8 cellular contexts compared by ENCODE assay signal in the genomic region with DNA sequence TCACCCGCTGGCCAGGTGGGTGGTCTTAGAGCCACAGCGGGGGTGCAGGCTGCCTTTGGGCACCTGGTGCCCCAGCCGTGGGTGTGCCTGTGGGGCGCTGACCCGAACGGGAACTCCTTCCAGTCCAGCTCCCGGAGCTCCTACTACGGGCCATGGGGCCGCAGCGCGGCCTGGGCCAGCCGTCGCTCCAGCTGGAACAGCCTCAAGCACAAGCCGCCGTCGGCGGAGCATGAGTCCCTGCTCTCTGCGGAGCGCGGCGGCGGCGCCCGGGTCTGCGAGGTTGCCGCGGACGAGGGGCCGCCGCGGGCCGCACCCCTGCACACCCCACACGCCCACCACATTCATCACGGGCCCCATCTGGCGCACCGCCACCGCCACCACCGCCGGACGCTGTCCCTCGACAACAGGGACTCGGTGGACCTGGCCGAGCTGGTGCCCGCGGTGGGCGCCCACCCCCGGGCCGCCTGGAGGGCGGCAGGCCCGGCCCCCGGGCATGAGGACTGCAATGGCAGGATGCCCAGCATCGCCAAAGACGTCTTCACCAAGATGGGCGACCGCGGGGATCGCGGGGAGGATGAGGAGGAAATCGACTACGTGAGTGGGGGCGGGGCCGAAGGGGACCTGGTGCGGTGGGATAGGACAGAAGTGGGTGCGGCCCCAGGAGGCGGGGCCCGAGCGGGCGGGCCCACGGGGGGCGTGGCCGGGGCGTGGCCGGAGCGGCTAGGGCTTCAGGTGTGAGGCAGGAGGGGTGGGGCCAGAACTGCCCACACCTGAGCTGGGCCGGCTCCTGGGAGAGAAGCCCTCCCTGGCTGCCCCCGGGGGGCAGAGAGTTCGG.
DNase-seq lines count a peak whose midpoint lies in the region; ATAC-seq and TF ChIP-seq lines count a peak whose summit lies in the region.

No MANE protein-coding gene starts in this region.

- no peaks in the 10 kb centered on the region for H4K20me1 ChIP-seq in neural cell (ENCODE audit: insufficient read depth)

- H3K36me3 Mint-ChIP-seq in MCF 10A (ENCODE audit: insufficient read depth, unreplicated experiment), result no peaks in the 10 kb centered on the region
- no peaks in the 10 kb centered on the region for H3K36me3 Mint-ChIP-seq in activated naive CD4-positive, alpha-beta T cell treated with anti-CD3 and anti-CD28 coated beads, Interleukin-2, amount 50 U/mL, for 72 hours

- no peaks in the 10 kb centered on the region for H3K9me2 ChIP-seq in neural cell (ENCODE audit: insufficient read depth, low read length)

- peak; percentile 83 to 88 for ATAC-seq in activated naive CD4-positive, alpha-beta T cell treated with anti-CD3 and anti-CD28 coated beads, Interleukin-2, amount 50 U/mL, for 72 hours
- ATAC-seq in upper lobe of left lung (ENCODE audit: low FRiP score in 2 of 2) (no peak), GM19324 (IDR thresholded peaks at IDR 0.05; ENCODE audit: low FRiP score, unreplicated experiment) (no peak), HG03439 (IDR thresholded peaks at IDR 0.05; ENCODE audit: unreplicated experiment) (no peak)

- H3K9ac ChIP-seq in neural cell (ENCODE audit: low read length), result no peak overlapping the region

- CTCF ChIA-PET in MCF 10A (lab: Yijun Ruan, JAX), result no interaction called here

- no peak overlapping the region for H2AFZ ChIP-seq in neural cell (ENCODE audit: low read depth, low read length)

- H3K4me3 ChIP-seq in neural cell (ENCODE audit: low read length) (peak overlapping the region; percentile 41), upper lobe of left lung (peak overlapping the region in 3 of 4 donors; percentile 17 to 29 (median 26))

- H3F3A ChIP-seq in neural cell (ENCODE audit: insufficient read depth, low read length, poor library complexity, severe bottlenecking), result no peaks in the 10 kb centered on the region

- in situ Hi-C loops in T47D (cut with HindIII; ENCODE audit: low pct_unique_long_range_greater_than_20kb, low sequenced_read_pairs), result no loop called here

- DNase-seq in T47D (ENCODE audit: low read depth in 1 of 2, low spot score in 1 of 2), result peak; percentile 55 to 89
- DNase-seq in MCF 10A (ENCODE audit: unreplicated experiment), result no peak
- peak; percentile 79 to 88 for DNase-seq in activated naive CD4-positive, alpha-beta T cell treated with anti-CD3 and anti-CD28 coated beads, Interleukin-2, amount 50 U/mL, for 72 hours (ENCODE audit: low spot score in 2 of 2)
- DNase-seq in upper lobe of left lung, result peak in 1 of 2 donors; percentile 89
- no peak for DNase-seq in DMS79 treated with DMSO at 0.1 percent for 48 hours (lab: John Stamatoyannopoulos, UW)

- H3K27ac ChIP-seq in neural cell (ENCODE audit: low read length), result no peak overlapping the region
- no peak overlapping the region for H3K27ac ChIP-seq in upper lobe of left lung

- TF ChIP-seq POLR2A in upper lobe of left lung (IDR thresholded peaks at IDR 0.05), result peak in 1 of 4 donors; percentile 16

- H3K27ac Mint-ChIP-seq in MCF 10A (ENCODE audit: low read depth, unreplicated experiment), result no peak overlapping the region
- no peak overlapping the region for H3K27ac Mint-ChIP-seq in activated naive CD4-positive, alpha-beta T cell treated with anti-CD3 and anti-CD28 coated beads, Interleukin-2, amount 50 U/mL, for 72 hours

- no peak for TF ChIP-seq EP300 in neural cell (conservative IDR thresholded peaks at IDR 0.05; ENCODE audit: poor library complexity, severe bottlenecking)
- TF ChIP-seq EP300 in upper lobe of left lung (IDR thresholded peaks at IDR 0.05), result no peak

- no peak overlapping the region for H3K4me2 ChIP-seq in neural cell (ENCODE audit: low read length)

- H3K79me2 ChIP-seq in neural cell (replicated peaks; ENCODE audit: insufficient read depth, low read length), result no peaks in the 10 kb centered on the region

- no peaks in the 10 kb centered on the region for H3K9me3 Mint-ChIP-seq in MCF 10A (ENCODE audit: unreplicated experiment)
- no peaks in the 10 kb centered on the region for H3K9me3 Mint-ChIP-seq in activated naive CD4-positive, alpha-beta T cell treated with anti-CD3 and anti-CD28 coated beads, Interleukin-2, amount 50 U/mL, for 72 hours

- intact Hi-C loops in MCF 10A (cut with micrococcal nuclease), result no loop called here

- peaks cover 26% of the 10 kb centered on the region for H3K27me3 Mint-ChIP-seq in MCF 10A (ENCODE audit: insufficient read depth, unreplicated experiment)

- POLR2A ChIA-PET in MCF 10A (lab: Yijun Ruan, JAX), result no interaction called here

- H3K4me1 ChIP-seq in upper lobe of left lung, result peaks cover 13 to 23% (median 18%) of the 10 kb centered on the region in 4 donors

- BruUV-seq in MCF 10A (replicated peaks; lab: Mats Ljungman, UMichigan), result no TSS peak

- no peak for TF ChIP-seq CTCF in MCF 10A (IDR thresholded peaks at IDR 0.05; ENCODE audit: unreplicated experiment)
- no peak for TF ChIP-seq CTCF in neural cell (IDR thresholded peaks at IDR 0.05; ENCODE audit: poor library complexity, severe bottlenecking)
- no peak for TF ChIP-seq CTCF in upper lobe of left lung (IDR thresholded peaks at IDR 0.05)

- H3K36me3 ChIP-seq in neural cell (ENCODE audit: insufficient read depth, low read length), result no peaks in the 10 kb centered on the region
- no peaks in the 10 kb centered on the region for H3K36me3 ChIP-seq in upper lobe of left lung

- H3K4me1 Mint-ChIP-seq in MCF 10A (ENCODE audit: insufficient read depth, unreplicated experiment), result no peaks in the 10 kb centered on the region

- no peak overlapping the region for H3K4me3 Mint-ChIP-seq in MCF 10A (ENCODE audit: unreplicated experiment)

- TF ChIP-seq RAD21 in neural cell (conservative IDR thresholded peaks at IDR 0.05), result no peak

- 3 to 5% methylated on average over 17 to 38 of the region's 77 CpGs for WGBS in upper lobe of left lung, 2 donors

- peaks cover 49% of the 10 kb centered on the region for H3K27me3 ChIP-seq in neural cell (ENCODE audit: insufficient read depth, low read depth, low read length)
- peaks cover 2 to 43% (median 28%) of the 10 kb centered on the region in 4 donors for H3K27me3 ChIP-seq in upper lobe of left lung

- H3K9me3 ChIP-seq in neural cell (ENCODE audit: low read length), result no peaks in the 10 kb centered on the region
- H3K9me3 ChIP-seq in upper lobe of left lung, result no peaks in the 10 kb centered on the region

TF ChIP-seq in neural cell, 6 proteins besides CTCF, POLR2A, EP300 and RAD21:
- TF ChIP-seq POLR2AphosphoS5 (IDR thresholded peaks at IDR 0.05) (no peak), SMC3 (conservative IDR thresholded peaks at IDR 0.05; ENCODE audit: poor library complexity) (no peak), TAF1 (IDR thresholded peaks at IDR 0.05; ENCODE audit: low read depth) (no peak), MXI1 (conservative IDR thresholded peaks at IDR 0.05; ENCODE audit: poor library complexity, severe bottlenecking) (no peak), EZH2 (IDR thresholded peaks at IDR 0.05; ENCODE audit: borderline replicate concordance, insufficient read depth, low read length, poor library complexity, severe bottlenecking) (no peak)
- TF ChIP-seq, protein P1, sequence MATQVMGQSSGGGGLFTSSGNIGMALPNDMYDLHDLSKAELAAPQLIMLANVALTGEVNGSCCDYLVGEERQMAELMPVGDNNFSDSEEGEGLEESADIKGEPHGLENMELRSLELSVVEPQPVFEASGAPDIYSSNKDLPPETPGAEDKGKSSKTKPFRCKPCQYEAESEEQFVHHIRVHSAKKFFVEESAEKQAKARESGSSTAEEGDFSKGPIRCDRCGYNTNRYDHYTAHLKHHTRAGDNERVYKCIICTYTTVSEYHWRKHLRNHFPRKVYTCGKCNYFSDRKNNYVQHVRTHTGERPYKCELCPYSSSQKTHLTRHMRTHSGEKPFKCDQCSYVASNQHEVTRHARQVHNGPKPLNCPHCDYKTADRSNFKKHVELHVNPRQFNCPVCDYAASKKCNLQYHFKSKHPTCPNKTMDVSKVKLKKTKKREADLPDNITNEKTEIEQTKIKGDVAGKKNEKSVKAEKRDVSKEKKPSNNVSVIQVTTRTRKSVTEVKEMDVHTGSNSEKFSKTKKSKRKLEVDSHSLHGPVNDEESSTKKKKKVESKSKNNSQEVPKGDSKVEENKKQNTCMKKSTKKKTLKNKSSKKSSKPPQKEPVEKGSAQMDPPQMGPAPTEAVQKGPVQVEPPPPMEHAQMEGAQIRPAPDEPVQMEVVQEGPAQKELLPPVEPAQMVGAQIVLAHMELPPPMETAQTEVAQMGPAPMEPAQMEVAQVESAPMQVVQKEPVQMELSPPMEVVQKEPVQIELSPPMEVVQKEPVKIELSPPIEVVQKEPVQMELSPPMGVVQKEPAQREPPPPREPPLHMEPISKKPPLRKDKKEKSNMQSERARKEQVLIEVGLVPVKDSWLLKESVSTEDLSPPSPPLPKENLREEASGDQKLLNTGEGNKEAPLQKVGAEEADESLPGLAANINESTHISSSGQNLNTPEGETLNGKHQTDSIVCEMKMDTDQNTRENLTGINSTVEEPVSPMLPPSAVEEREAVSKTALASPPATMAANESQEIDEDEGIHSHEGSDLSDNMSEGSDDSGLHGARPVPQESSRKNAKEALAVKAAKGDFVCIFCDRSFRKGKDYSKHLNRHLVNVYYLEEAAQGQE (IDR thresholded peaks at IDR 0.05; ENCODE audit: borderline replicate concordance), result no peak

Comparison
In these comparisons a context has a peak if more than half of its experiments do, and no peak if none do; other contexts are left out.
1. DNase-seq: peak in T47D (2 of 2) and activated naive CD4-positive, alpha-beta T cell treated with anti-CD3 and anti-CD28 coated beads, Interleukin-2, amount 50 U/mL, for 72 hours (2 of 2); none in MCF 10A (single experiment) and DMS79 treated with DMSO at 0.1 percent for 48 hours (single experiment).
2. ATAC-seq: peak in activated naive CD4-positive, alpha-beta T cell treated with anti-CD3 and anti-CD28 coated beads, Interleukin-2, amount 50 U/mL, for 72 hours (2 of 2); none in upper lobe of left lung (0 of 2), GM19324 (single experiment) and HG03439 (single experiment).